ENCODE assay signal across 6 cellular contexts in the genomic region with DNA sequence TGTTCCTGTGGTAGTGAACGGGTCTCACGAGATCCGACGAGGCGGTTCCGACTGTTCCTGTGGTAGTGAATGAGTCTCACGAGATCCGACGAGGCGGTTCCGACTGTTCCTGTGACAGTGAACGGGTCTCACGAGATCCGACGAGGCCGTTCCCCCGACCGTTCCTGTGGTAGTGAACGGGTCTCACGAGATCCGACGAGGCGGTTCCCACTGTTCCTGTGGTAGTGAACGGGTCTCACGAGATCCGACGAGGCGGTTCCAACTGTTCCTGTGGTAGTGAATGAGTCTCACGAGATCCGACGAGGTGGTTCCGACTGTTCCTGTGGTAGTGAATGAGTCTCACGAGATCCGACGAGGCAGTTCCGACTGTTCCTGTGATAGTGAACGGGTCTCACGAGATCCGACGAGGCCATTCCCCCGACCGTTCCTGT. TPM values are rescaled to one million over a fixed set of nuclear protein-coding genes. Genes with fewer than 3 reads are reported as not detected.
"Had no signal": no experiment of that assay in that cellular context is flagged by ENCODE, and none has a peak within 500 bp of the region (broad histone marks: within the 10 kb centered on the region; RNA-seq: fewer than 3 reads in every experiment).

No MANE protein-coding gene starts in this region.

RNA-seq across cellular contexts. Expression of a gene that starts 43.0 kb away (rescaled TPM):
- total RNA-seq: IMR-90, M059J, PC-3, SK-MEL-5, T-helper 17 cell had no signal
- polyA plus RNA-seq: IMR-90, K562 had no signal
